ENCODE assay signal across 8 cellular contexts in the genomic region with DNA sequence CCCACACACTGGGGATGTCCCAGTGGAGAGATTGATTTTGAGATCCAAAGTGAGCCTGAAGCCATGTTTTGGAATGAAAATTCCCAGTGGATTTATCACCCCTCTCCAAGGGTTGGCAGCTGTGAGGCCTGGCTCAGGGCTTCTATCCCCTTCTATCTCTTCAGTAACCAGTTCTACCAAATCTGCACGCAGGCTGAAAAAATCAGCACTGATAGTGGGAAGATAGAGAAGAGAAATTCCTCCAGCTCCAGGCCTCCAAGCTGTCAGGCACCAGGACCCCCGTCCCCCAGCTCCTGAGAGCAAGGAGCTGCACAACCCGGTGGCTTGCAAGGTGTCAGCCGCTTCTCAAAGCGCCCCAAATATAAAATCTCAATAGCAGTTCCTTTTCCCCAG. TPM values are rescaled to one million over a fixed set of nuclear protein-coding genes. Genes with fewer than 3 reads are reported as not detected.
A peak's percentile ranks its signal among the peaks of the same experiment; 100 is the strongest.
DNase-seq lines count a peak whose midpoint lies in the region; TF ChIP-seq lines count a peak whose summit lies in the region.

No MANE protein-coding gene starts in this region.

- H3K4me1 ChIP-seq in CD8-positive, alpha-beta memory T cell (ENCODE audit: insufficient read depth, low read length): peaks cover 72% of the 10 kb centered on the region
- H3K4me1 ChIP-seq in OCI-LY1 (ENCODE audit: insufficient read depth, low read length, severe bottlenecking) (peaks cover 54% of the 10 kb centered on the region), endocrine pancreas (ENCODE audit: control insufficient read depth, insufficient read depth, low read length) (no peaks in the 10 kb centered on the region), neutrophil (ENCODE audit: control insufficient read depth in 1 of 2, insufficient read depth in 1 of 2, low read depth in 1 of 2, low read length in 1 of 2) (peaks cover 84 to 91% of the 10 kb centered on the region in 2 experiments)

- no peaks in the 10 kb centered on the region for H3K9me3 ChIP-seq in CD8-positive, alpha-beta memory T cell (ENCODE audit: low read length)
- H3K9me3 ChIP-seq in OCI-LY1 (ENCODE audit: low read length) (no peaks in the 10 kb centered on the region), endocrine pancreas (ENCODE audit: control insufficient read depth, low read length) (no peaks in the 10 kb centered on the region), neutrophil (no peaks in the 10 kb centered on the region)

- H3K9me2 ChIP-seq in OCI-LY1 (ENCODE audit: low read depth, low read length): no peaks in the 10 kb centered on the region

- no peaks in the 10 kb centered on the region for H3K27me3 Mint-ChIP-seq in CD8-positive, alpha-beta memory T cell

- H3K27me3 ChIP-seq in CD8-positive, alpha-beta memory T cell (ENCODE audit: insufficient read depth, low read length, poor library complexity, severe bottlenecking): no peaks in the 10 kb centered on the region
- no peaks in the 10 kb centered on the region for H3K27me3 ChIP-seq in OCI-LY1 (ENCODE audit: insufficient read depth, low read length)
- no peaks in the 10 kb centered on the region for H3K27me3 ChIP-seq in endocrine pancreas (ENCODE audit: control insufficient read depth, insufficient read depth, low read length)
- H3K27me3 ChIP-seq in neutrophil: no peaks in the 10 kb centered on the region

- peak overlapping the region; percentile 83 to 98 (median 96) for H3K27ac Mint-ChIP-seq in CD8-positive, alpha-beta memory T cell

- peaks cover 0 to 43% (median 10%) of the 10 kb centered on the region in 3 donors for H3K36me3 Mint-ChIP-seq in CD8-positive, alpha-beta memory T cell

- H3K79me2 ChIP-seq in OCI-LY1 (ENCODE audit: insufficient read depth, low read length): peaks cover 14% of the 10 kb centered on the region

- peak overlapping the region; percentile 84 for H3K27ac ChIP-seq in CD8-positive, alpha-beta memory T cell (ENCODE audit: low read depth, low read length)
- H3K27ac ChIP-seq in OCI-LY1 (ENCODE audit: low read depth, low read length, poor library complexity, severe bottlenecking) (peak overlapping the region; percentile 65), neutrophil (peak overlapping the region; percentile 98)

- no peak for DNase-seq in CD8-positive, alpha-beta memory T cell
- DNase-seq in NCI-H345 (lab: John Stamatoyannopoulos, UW) (no peak), midbrain (lab: John Stamatoyannopoulos, UW) (no peak), posterior vena cava (ENCODE audit: low spot score) (no peak), NOMO-1 (lab: John Stamatoyannopoulos, UW; ENCODE audit: unreplicated experiment in 2 of 2) (no peak)

- no peaks in the 10 kb centered on the region for H3F3A ChIP-seq in OCI-LY1 (ENCODE audit: insufficient read depth, low read length)

- H4K20me1 ChIP-seq in OCI-LY1 (ENCODE audit: insufficient read depth, low read length): no peaks in the 10 kb centered on the region

- peak overlapping the region; percentile 88 to 99 (median 97) for H3K4me3 Mint-ChIP-seq in CD8-positive, alpha-beta memory T cell

- H3K9me3 Mint-ChIP-seq in CD8-positive, alpha-beta memory T cell: no peaks in the 10 kb centered on the region

- peak overlapping the region; percentile 93 for H3K4me3 ChIP-seq in CD8-positive, alpha-beta memory T cell (ENCODE audit: low read length)
- H3K4me3 ChIP-seq in OCI-LY1 (ENCODE audit: low read depth, low read length, poor library complexity, severe bottlenecking) (peak overlapping the region; percentile 90), endocrine pancreas (ENCODE audit: control insufficient read depth, insufficient read depth, low read length) (peak overlapping the region; percentile 15), neutrophil (ENCODE audit: low read depth in 1 of 2, low read length in 1 of 2) (peak overlapping the region; percentile 92 to 94)

- H2AFZ ChIP-seq in OCI-LY1 (ENCODE audit: low read length): no peak overlapping the region

- H3K9ac ChIP-seq in OCI-LY1 (ENCODE audit: low read length): peak overlapping the region; percentile 91
- H3K9ac ChIP-seq in endocrine pancreas (ENCODE audit: control insufficient read depth, insufficient read depth, low read length): peak overlapping the region; percentile 91

- CTCF ChIA-PET in CD8-positive, alpha-beta memory T cell (lab: Charles Lee): interaction anchor here (1.0 to 3.1 kb wide), 7 partner anchors 12 to 170 kb away, joined by 3 to 16 read pairs (median 5); no protein-coding TSS in a partner anchor

- peaks cover 5% of the 10 kb centered on the region for H3K36me3 ChIP-seq in CD8-positive, alpha-beta memory T cell (ENCODE audit: insufficient read depth, low read length)
- H3K36me3 ChIP-seq in OCI-LY1 (ENCODE audit: insufficient read depth, low read length) (peaks cover 10% of the 10 kb centered on the region), endocrine pancreas (ENCODE audit: control insufficient read depth, insufficient read depth, low read length) (no peaks in the 10 kb centered on the region), neutrophil (peaks cover 23% of the 10 kb centered on the region)

- intact Hi-C loops in posterior vena cava (cut with DNase I): loop anchor here (10.0 kb wide), 2 partner anchors 132 to 142 kb away; no protein-coding TSS in a partner anchor

- no peak for TF ChIP-seq CTCF in OCI-LY1 (IDR thresholded peaks at IDR 0.05; ENCODE audit: low read length)
- no peak for TF ChIP-seq CTCF in neutrophil (IDR thresholded peaks at IDR 0.05)

- H3K4me1 Mint-ChIP-seq in CD8-positive, alpha-beta memory T cell: peaks cover 61 to 80% (median 66%) of the 10 kb centered on the region in 3 donors

- peak overlapping the region; percentile 94 for H3K4me2 ChIP-seq in OCI-LY1 (ENCODE audit: low read length)

- POLR2A ChIA-PET in CD8-positive, alpha-beta memory T cell (lab: Charles Lee): interaction anchor here (1.1 to 1.6 kb wide), 3 partner anchors 41 to 84 kb away, joined by 3 to 5 read pairs (median 4); no protein-coding TSS in a partner anchor

RNA-seq across cellular contexts. Expression of a gene that starts 1.0 kb away (rescaled TPM):
- total RNA-seq in CD8-positive, alpha-beta memory T cell: 100 to 1,000 TPM; 113 to 115 TPM
- polyA plus RNA-seq in CD8-positive, alpha-beta memory T cell: 268 TPM
- total RNA-seq in posterior vena cava: 100 to 1,000 TPM in 1 of 2 donors, 10 to 100 TPM in 1; 99.0 to 101 TPM

RNA-seq across cellular contexts. Expression of a gene that starts 6.4 kb away (rescaled TPM):
- total RNA-seq in CD8-positive, alpha-beta memory T cell: 10 to 100 TPM; 32.6 to 34.7 TPM
- polyA plus RNA-seq in CD8-positive, alpha-beta memory T cell: 26.5 TPM
- total RNA-seq in posterior vena cava: 1 to 10 TPM; 3.7 to 4.0 TPM

RNA-seq across cellular contexts. Expression of a gene that starts 41.7 kb away (rescaled TPM):
- total RNA-seq in CD8-positive, alpha-beta memory T cell: 10 to 100 TPM; 84.1 to 86.2 TPM
- 44.7 TPM for polyA plus RNA-seq in CD8-positive, alpha-beta memory T cell
- total RNA-seq in posterior vena cava: 10 to 100 TPM; 22.6 to 24.4 TPM

RNA-seq across cellular contexts. Expression of a gene that starts 53.9 kb away (rescaled TPM):
- total RNA-seq in CD8-positive, alpha-beta memory T cell: 10 to 100 TPM; 20.6 to 21.5 TPM
- polyA plus RNA-seq in CD8-positive, alpha-beta memory T cell: 19.3 TPM
- total RNA-seq in posterior vena cava: 10 to 100 TPM; 13.8 to 19.2 TPM

RNA-seq across cellular contexts. Expression of a gene that starts 54.8 kb away (rescaled TPM):
- 10 to 100 TPM; 58.1 to 62.1 TPM for total RNA-seq in CD8-positive, alpha-beta memory T cell
- 11.6 TPM for polyA plus RNA-seq in CD8-positive, alpha-beta memory T cell
- 10 to 100 TPM; 26.7 to 32.3 TPM for total RNA-seq in posterior vena cava

Comparison
In these comparisons a context has a peak if more than half of its experiments do, and no peak if none do; other contexts are left out.
1. H3K4me3 ChIP-seq: peak in every context shown above with its lines; median percentile 93 in CD8-positive, alpha-beta memory T cell; 93 in neutrophil; 90 in OCI-LY1; 15 in endocrine pancreas.
2. RNA of a gene that starts 6.4 kb away (total RNA-seq): 32.6 to 34.7 TPM in CD8-positive, alpha-beta memory T cell; 3.7 to 4.0 TPM in posterior vena cava; every median in the first group is over 4 times any median in the second.
3. Peak in every context shown above with its lines, with median percentiles within 50 percentile points of each other: H3K27ac ChIP-seq.